12 cellular contexts compared by ENCODE assay signal in genomic region chr4:70768301-70768948, GRCh38.
"Had no signal": no experiment of that assay in that cellular context is flagged by ENCODE, and none has a peak within 500 bp of the region (broad histone marks: within the 10 kb centered on the region; RNA-seq: fewer than 3 reads in every experiment).

No MANE protein-coding gene starts in this region.

- H3K27me3 ChIP-seq: pancreas, tibial nerve, vagina had no signal

- H3K27ac ChIP-seq: pancreas, tibial nerve, vagina had no signal

- H3K4me1 ChIP-seq: pancreas, tibial nerve, vagina had no signal

- H3K9me3 ChIP-seq: pancreas, tibial nerve, vagina had no signal

- DNase-seq: activated CD4-positive, alpha-beta T cell treated with anti-CD3 and anti-CD28 coated beads, Interleukin-2, amount 50 U/mL, for 4 hours; activated CD8-positive, alpha-beta memory T cell treated with anti-CD3 and anti-CD28 coated beads, Interleukin-2, amount 10 ng/mL, durations not matched to agents 7 days and 5 days; activated gamma-delta T cell; activated naive CD8-positive, alpha-beta T cell treated with anti-CD3 and anti-CD28 coated beads for 36 hours; activated T-cell treated with anti-CD3 and anti-CD28 coated beads, Interleukin-2, amount 50 U/mL, for 4 hours; hippocampal formation; pancreas; retina; small intestine had no signal

- ATAC-seq: activated CD8-positive, alpha-beta memory T cell treated with anti-CD3 and anti-CD28 coated beads, Interleukin-2, amount 10 ng/mL, durations not matched to agents 7 days and 5 days; activated T-cell treated with anti-CD3 and anti-CD28 coated beads, Interleukin-2, amount 50 U/mL, for 4 hours; pancreas; stimulated activated effector memory CD8-positive, alpha-beta T cell treated with anti-CD3 and anti-CD28 coated beads, Interleukin-12 subunit alpha, Interleukin-12 subunit beta, amount 100 ng/mL, for 72 hours had no signal

- H3K4me3 ChIP-seq: pancreas, tibial nerve, vagina had no signal
